Comparison of ENCODE assay signal across 11 cellular contexts in genomic region chr1:35603468-35603867, GRCh38.
"Had no signal": no experiment of that assay in that cellular context is flagged by ENCODE, and none has a peak within 500 bp of the region (broad histone marks: within the 10 kb centered on the region; RNA-seq: fewer than 3 reads in every experiment).

No MANE protein-coding gene starts in this region.

- H3K27ac Mint-ChIP-seq: activated CD4-positive, alpha-beta T cell treated with anti-CD3 and anti-CD28 coated beads, Interleukin-2, amount 10 ng/mL, durations not matched to agents 24 days and 14 days; activated naive CD8-positive, alpha-beta T cell treated with anti-CD3 and anti-CD28 coated beads, Interleukin-2, amount 50 U/mL, for 24 hours; T-helper 17 cell; WTC11 had no signal

- H3K9me3 Mint-ChIP-seq: activated CD4-positive, alpha-beta T cell treated with anti-CD3 and anti-CD28 coated beads, Interleukin-2, amount 10 ng/mL, durations not matched to agents 24 days and 14 days; activated naive CD8-positive, alpha-beta T cell treated with anti-CD3 and anti-CD28 coated beads, Interleukin-2, amount 50 U/mL, for 24 hours; WTC11 had no signal

- H3K4me3 Mint-ChIP-seq: activated CD4-positive, alpha-beta T cell treated with anti-CD3 and anti-CD28 coated beads, Interleukin-2, amount 10 ng/mL, durations not matched to agents 24 days and 14 days; activated naive CD8-positive, alpha-beta T cell treated with anti-CD3 and anti-CD28 coated beads, Interleukin-2, amount 50 U/mL, for 24 hours; T-helper 17 cell; WTC11 had no signal

- ATAC-seq: activated naive CD8-positive, alpha-beta T cell treated with anti-CD3 and anti-CD28 coated beads, Interleukin-2, amount 50 U/mL, for 24 hours; left ventricle myocardium superior; pancreas; T-helper 17 cell; upper lobe of right lung; WTC11 had no signal

- H3K27me3 Mint-ChIP-seq: activated CD4-positive, alpha-beta T cell treated with anti-CD3 and anti-CD28 coated beads, Interleukin-2, amount 10 ng/mL, durations not matched to agents 24 days and 14 days; activated naive CD8-positive, alpha-beta T cell treated with anti-CD3 and anti-CD28 coated beads, Interleukin-2, amount 50 U/mL, for 24 hours; T-helper 17 cell had no signal

- DNase-seq: activated CD4-positive, alpha-beta T cell treated with anti-CD3 and anti-CD28 coated beads, Interleukin-2, amount 10 ng/mL, durations not matched to agents 24 days and 14 days; activated naive CD4-positive, alpha-beta T cell treated with Interleukin-2 at 50 U/mL for 16 hours; activated naive CD8-positive, alpha-beta T cell treated with anti-CD3 and anti-CD28 coated beads, Interleukin-2, amount 50 U/mL, for 24 hours; cortex of kidney; erythroblast; left ventricle myocardium superior; pancreas; retina; T-helper 17 cell; upper lobe of right lung had no signal
